Comparison of ENCODE assay signal across 28 cellular contexts in the genomic region with DNA sequence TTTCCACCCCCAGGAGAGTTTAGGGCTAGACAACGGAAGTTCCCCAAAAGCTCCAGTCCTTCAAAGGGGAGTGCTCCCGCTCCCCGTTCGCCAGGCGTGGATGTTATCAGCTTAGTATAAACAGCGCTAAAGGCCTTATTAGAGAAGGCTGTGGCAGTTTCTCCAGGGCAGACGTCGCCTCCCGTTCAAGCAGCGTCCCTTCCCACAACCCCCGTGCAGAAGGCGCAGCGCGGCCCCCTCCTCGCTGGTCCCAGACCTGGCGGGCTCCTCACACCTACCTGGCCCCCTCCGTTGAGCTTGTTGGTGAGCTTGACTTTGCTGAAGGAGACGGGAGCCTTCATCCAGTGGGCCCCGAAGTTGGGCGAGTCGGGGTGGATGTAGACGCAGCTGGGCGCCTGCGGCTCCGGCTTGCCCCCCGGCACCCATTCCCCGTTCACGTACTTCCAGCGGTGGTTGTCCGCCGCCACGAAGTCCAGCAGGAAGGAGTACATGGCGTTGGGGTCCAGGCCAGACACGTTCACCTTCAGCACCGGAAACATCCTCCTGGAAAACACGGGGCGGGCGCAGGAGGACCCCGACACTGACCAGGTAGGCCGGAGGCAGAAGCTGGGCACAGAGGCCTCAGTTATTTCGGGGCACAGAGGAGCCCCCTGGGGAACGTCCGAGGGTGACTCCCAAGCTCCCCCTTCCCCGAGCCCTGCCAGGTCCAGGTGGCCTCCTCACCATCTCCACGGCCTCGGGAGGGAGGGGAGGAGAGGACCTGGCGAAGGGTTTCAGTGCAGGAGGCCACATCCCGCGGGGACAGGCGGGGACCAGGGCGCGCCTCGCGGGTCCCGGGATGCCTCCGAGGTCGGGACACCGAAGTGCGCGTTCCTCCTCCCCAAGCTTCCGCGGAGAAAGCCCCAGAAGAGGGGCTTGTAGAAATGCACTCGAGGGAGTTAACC. TPM values are rescaled to one million over a fixed set of nuclear protein-coding genes. Genes with fewer than 3 reads are reported as not detected.
A peak's percentile ranks its signal among the peaks of the same experiment; 100 is the strongest.
DNase-seq lines count a peak whose midpoint lies in the region; ATAC-seq and TF ChIP-seq lines count a peak whose summit lies in the region.
"Had no signal": no experiment of that assay in that cellular context is flagged by ENCODE, and none has a peak within 500 bp of the region (broad histone marks: within the 10 kb centered on the region; RNA-seq: fewer than 3 reads in every experiment).

No MANE protein-coding gene starts in this region.

- in situ Hi-C loops in KBM-7 (cut with MboI; ENCODE audit: low pct_unique_long_range_greater_than_20kb, low sequenced_read_pairs) = no loop called here

- H3K4me1 Mint-ChIP-seq in endodermal cell (peaks cover 27% of the 10 kb centered on the region), mesothelial cell of epicardium (peaks cover 16% of the 10 kb centered on the region)

- no peaks in the 10 kb centered on the region for H3K36me3 Mint-ChIP-seq in endodermal cell (ENCODE audit: low read depth)
- H3K36me3 Mint-ChIP-seq in mesothelial cell of epicardium = no peaks in the 10 kb centered on the region

- DNase-seq in DMS53 (lab: John Stamatoyannopoulos, UW) = peak; percentile 30
- no peak for DNase-seq in DMS53 treated with DMSO at 0.1 percent for 48 hours (lab: John Stamatoyannopoulos, UW; ENCODE audit: unreplicated experiment)
- DNase-seq in endodermal cell = peak; percentile 69
- DNase-seq in mesothelial cell of epicardium (ENCODE audit: low spot score in 2 of 2, unreplicated experiment in 2 of 2) = no peak
- DNase-seq in aorta = no peak
- no peak for DNase-seq in activated naive CD4-positive, alpha-beta T cell treated with Interleukin-2 at 50 U/mL for 16 hours
- no peak for DNase-seq in KBM-7
- DNase-seq: activated CD4-positive, alpha-beta T cell treated with anti-CD3 and anti-CD28 coated beads for 36 hours; activated effector memory CD4-positive, alpha-beta T cell treated with anti-CD3 and anti-CD28 coated beads, Interleukin-2, amount 50 U/mL, for 16 hours; amygdala; BE2C; caudate nucleus; effector CD8-positive, alpha-beta T cell; islet precursor cell; lower lobe of right lung; NCI-H526 treated with DMSO at 0.1 percent for 48 hours; psoas muscle; Right ventricle myocardium superior; small intestine; stimulated activated CD4-positive, alpha-beta T cell treated with anti-CD3 and anti-CD28 coated beads, Interleukin-4, amount 100 ng/mL, for 1 hour; stomach; SW 1271 had no signal

- H3K27me3 ChIP-seq in endodermal cell (ENCODE audit: control insufficient read depth, insufficient read depth, low read length, poor library complexity, severe bottlenecking) (peaks cover 87% of the 10 kb centered on the region), aorta (ENCODE audit: control insufficient read depth in 1 of 2, insufficient read depth in 2 of 2, low read length in 1 of 2) (no peaks in the 10 kb centered on the region)

- intact Hi-C loops in aorta (cut with DNase I) = no loop called here

- ATAC-seq in aorta (ENCODE audit: low FRiP score) (peak; percentile 20), GM21423 (IDR thresholded peaks at IDR 0.05; ENCODE audit: unreplicated experiment) (no peak)
- ATAC-seq: activated CD4-positive, alpha-beta T cell treated with anti-CD3 and anti-CD28 coated beads for 36 hours; psoas muscle had no signal

- H3K27ac ChIP-seq in endodermal cell (ENCODE audit: low read depth, low read length) (no peak overlapping the region), aorta (ENCODE audit: low read depth in 1 of 2, low read length in 2 of 2) (no peak overlapping the region)
- H3K27ac ChIP-seq: 22Rv1, lower lobe of right lung, psoas muscle, stomach, upper lobe of left lung had no signal

- TF ChIP-seq CTCF in endodermal cell (conservative IDR thresholded peaks at IDR 0.05) = no peak
- no peak for TF ChIP-seq CTCF in mesothelial cell of epicardium (IDR thresholded peaks at IDR 0.05; ENCODE audit: unreplicated experiment)

- H3K27ac Mint-ChIP-seq in endodermal cell (no peak overlapping the region), mesothelial cell of epicardium (no peak overlapping the region)
- H3K27ac Mint-ChIP-seq: activated CD4-positive, alpha-beta T cell treated with anti-CD3 and anti-CD28 coated beads for 36 hours had no signal

- H3K4me3 Mint-ChIP-seq in endodermal cell = peak overlapping the region; percentile 70
- H3K4me3 Mint-ChIP-seq in mesothelial cell of epicardium = peak overlapping the region; percentile 4
- H3K4me3 Mint-ChIP-seq: activated CD4-positive, alpha-beta T cell treated with anti-CD3 and anti-CD28 coated beads for 36 hours had no signal

- H3K36me3 ChIP-seq in endodermal cell (ENCODE audit: control insufficient read depth, insufficient read depth, low read length) (no peaks in the 10 kb centered on the region), aorta (ENCODE audit: control insufficient read depth in 1 of 2, insufficient read depth in 2 of 2, low read length in 1 of 2) (no peaks in the 10 kb centered on the region)
- H3K36me3 ChIP-seq: BE2C, lower lobe of right lung, stomach, upper lobe of left lung had no signal

- H3K9ac ChIP-seq in endodermal cell (ENCODE audit: extremely low read depth, low read length, poor library complexity, severe bottlenecking) = no peak overlapping the region

- H3K27me3 Mint-ChIP-seq in endodermal cell (ENCODE audit: insufficient read depth) (peaks cover 46% of the 10 kb centered on the region), mesothelial cell of epicardium (ENCODE audit: low read depth) (peaks cover 59% of the 10 kb centered on the region)

- H3K9me3 ChIP-seq in endodermal cell (ENCODE audit: control insufficient read depth, low read length) = no peaks in the 10 kb centered on the region
- H3K9me3 ChIP-seq in aorta (ENCODE audit: control insufficient read depth, low read length) = no peaks in the 10 kb centered on the region
- H3K9me3 ChIP-seq: BE2C, lower lobe of right lung, psoas muscle, stomach, upper lobe of left lung had no signal

- WGBS in endodermal cell (ENCODE audit: insufficient coverage in 1 of 2, insufficient read length in 1 of 2), 2 experiments = 3 to 4% methylated on average over 15 to 63 of the region's 63 CpGs
- WGBS in aorta, 2 donors = 1 to 2% methylated on average over 60 to 63 of the region's 63 CpGs

- H3K4me3 ChIP-seq in endodermal cell (ENCODE audit: low read length) (peak overlapping the region; percentile 73), aorta (ENCODE audit: low read length in 2 of 2) (no peak overlapping the region)
- H3K4me3 ChIP-seq: lower lobe of right lung had no signal

- peaks cover 2% of the 10 kb centered on the region for H3K4me1 ChIP-seq in endodermal cell (ENCODE audit: control insufficient read depth, insufficient read depth, low read length)
- H3K4me1 ChIP-seq in aorta (ENCODE audit: control insufficient read depth in 1 of 2, insufficient read depth in 2 of 2, low read length in 2 of 2) = no peaks in the 10 kb centered on the region
- H3K4me1 ChIP-seq: BE2C, lower lobe of right lung had no signal

- H3K9me3 Mint-ChIP-seq in endodermal cell = peaks cover 11% of the 10 kb centered on the region
- H3K9me3 Mint-ChIP-seq in mesothelial cell of epicardium = no peaks in the 10 kb centered on the region

RNA-seq across cellular contexts. Expression of a gene that starts 1.1 kb away (rescaled TPM):
- 1 to 10 TPM; 2.3 TPM for total RNA-seq in endodermal cell
- 2.2 TPM for polyA plus RNA-seq in endodermal cell (2013, experiment 1 of 2)
- polyA plus RNA-seq in endodermal cell (2013, experiment 2 of 2) = 1.1 TPM
- total RNA-seq in mesothelial cell of epicardium = not detected in 3 replicates
- total RNA-seq in aorta = not detected
- polyA plus RNA-seq in aorta = not detected
- total RNA-seq: activated CD4-positive, alpha-beta T cell treated with anti-CD3 and anti-CD28 coated beads for 36 hours; G401; glomerular endothelial cell; lower lobe of right lung; myocyte; psoas muscle; Right ventricle myocardium superior; stomach had no signal
- polyA plus RNA-seq: psoas muscle, small intestine, stomach had no signal

Comparison
In these comparisons a context has a peak if more than half of its experiments do, and no peak if none do; other contexts are left out.
1. DNase-seq: peak in DMS53 (single experiment) and endodermal cell (single experiment); none in DMS53 treated with DMSO at 0.1 percent for 48 hours (single experiment), mesothelial cell of epicardium (0 of 2), aorta (0 of 2), activated naive CD4-positive, alpha-beta T cell treated with Interleukin-2 at 50 U/mL for 16 hours (single experiment) and KBM-7 (single experiment).